Comparison of ENCODE assay signal across 1 cellular context in the genomic region with DNA sequence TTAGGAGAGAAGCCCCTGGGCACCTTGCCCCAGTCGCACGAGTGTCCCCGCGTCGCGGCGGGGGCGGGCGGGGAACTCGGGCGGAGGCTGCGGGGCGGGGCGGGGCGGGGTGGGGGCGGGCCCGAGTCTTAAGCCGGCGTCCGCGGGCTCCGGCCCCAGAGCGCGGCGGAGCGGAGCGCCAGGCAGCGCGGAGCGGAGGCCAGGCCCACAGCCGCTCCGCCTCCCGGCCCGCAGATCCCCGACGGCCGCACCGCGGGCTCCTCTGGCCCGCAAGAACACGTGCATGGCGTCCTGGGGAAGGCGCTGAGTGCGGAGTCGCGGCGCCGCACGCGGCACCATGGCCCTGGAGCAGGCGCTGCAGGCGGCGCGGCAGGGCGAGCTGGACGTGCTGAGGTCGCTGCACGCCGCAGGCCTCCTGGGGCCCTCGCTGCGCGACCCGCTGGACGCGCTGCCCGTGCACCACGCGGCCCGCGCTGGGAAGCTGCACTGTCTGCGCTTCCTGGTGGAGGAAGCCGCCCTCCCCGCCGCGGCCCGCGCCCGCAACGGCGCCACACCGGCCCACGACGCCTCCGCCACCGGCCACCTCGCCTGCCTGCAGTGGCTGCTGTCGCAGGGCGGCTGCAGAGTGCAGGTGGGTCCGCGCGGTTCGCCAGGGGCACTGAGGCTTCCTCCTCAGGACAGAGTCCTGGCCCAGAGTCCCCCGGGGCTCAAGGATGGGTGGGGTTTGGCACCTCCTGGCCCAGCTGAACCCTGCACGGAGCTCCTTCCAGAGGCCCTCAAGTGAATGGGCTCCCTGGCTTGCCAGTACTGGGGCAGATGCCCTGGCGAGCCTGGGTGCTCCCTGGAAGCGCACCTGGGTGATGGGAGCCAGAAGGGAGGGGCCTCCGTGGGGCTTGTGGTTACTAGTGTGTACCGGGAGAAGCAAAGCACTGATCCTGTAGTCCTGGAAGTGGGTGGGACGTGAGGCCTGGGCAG.
TF ChIP-seq lines count a peak whose summit lies in the region.

A gene with protein sequence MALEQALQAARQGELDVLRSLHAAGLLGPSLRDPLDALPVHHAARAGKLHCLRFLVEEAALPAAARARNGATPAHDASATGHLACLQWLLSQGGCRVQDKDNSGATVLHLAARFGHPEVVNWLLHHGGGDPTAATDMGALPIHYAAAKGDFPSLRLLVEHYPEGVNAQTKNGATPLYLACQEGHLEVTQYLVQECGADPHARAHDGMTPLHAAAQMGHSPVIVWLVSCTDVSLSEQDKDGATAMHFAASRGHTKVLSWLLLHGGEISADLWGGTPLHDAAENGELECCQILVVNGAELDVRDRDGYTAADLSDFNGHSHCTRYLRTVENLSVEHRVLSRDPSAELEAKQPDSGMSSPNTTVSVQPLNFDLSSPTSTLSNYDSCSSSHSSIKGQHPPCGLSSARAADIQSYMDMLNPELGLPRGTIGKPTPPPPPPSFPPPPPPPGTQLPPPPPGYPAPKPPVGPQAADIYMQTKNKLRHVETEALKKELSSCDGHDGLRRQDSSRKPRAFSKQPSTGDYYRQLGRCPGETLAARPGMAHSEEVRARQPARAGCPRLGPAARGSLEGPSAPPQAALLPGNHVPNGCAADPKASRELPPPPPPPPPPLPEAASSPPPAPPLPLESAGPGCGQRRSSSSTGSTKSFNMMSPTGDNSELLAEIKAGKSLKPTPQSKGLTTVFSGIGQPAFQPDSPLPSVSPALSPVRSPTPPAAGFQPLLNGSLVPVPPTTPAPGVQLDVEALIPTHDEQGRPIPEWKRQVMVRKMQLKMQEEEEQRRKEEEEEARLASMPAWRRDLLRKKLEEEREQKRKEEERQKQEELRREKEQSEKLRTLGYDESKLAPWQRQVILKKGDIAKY (plus strand): TSS at position 158 of the 975 bp plus-strand sequence. CDS start 180 bp downstream, at position 338.

TF ChIP-seq in HepG2, 621 proteins besides CTCF, POLR2A, EP300 and RAD21:
- 0 out of 2 replicates have a peak, but pooled peaks have one; percentile 36 for TF ChIP-seq ZNF564 (CRISPR knock-in tag; IDR thresholded peaks at IDR 0.05)
- TF ChIP-seq ZFP1 (CRISPR knock-in tag; IDR thresholded peaks at IDR 0.05) = no peak
- TF ChIP-seq, protein P1, sequence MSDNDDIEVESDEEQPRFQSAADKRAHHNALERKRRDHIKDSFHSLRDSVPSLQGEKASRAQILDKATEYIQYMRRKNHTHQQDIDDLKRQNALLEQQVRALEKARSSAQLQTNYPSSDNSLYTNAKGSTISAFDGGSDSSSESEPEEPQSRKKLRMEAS (IDR thresholded peaks at IDR 0.05) = no peak
- no peak for TF ChIP-seq PHF21A (CRISPR knock-in tag; IDR thresholded peaks at IDR 0.05)
- 0 out of 2 replicates have a peak, but pooled peaks have one; percentile 9 for TF ChIP-seq ZNF563 (CRISPR knock-in tag; IDR thresholded peaks at IDR 0.05)
- TF ChIP-seq MTA1 (CRISPR knock-in tag; IDR thresholded peaks at IDR 0.05; ENCODE audit: borderline replicate concordance) = 0 out of 2 replicates have a peak, but pooled peaks have one; percentile 27
- TF ChIP-seq, protein P2, sequence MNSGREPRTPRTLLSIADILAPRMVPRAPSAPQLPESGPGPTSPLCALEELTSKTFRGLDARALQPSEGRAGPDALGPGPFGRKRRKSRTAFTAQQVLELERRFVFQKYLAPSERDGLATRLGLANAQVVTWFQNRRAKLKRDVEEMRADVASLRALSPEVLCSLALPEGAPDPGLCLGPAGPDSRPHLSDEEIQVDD (CRISPR knock-in tag; IDR thresholded peaks at IDR 0.05; ENCODE audit: borderline replicate concordance) = 0 out of 2 replicates have a peak, but pooled peaks have one; percentile 31
- peak; percentile 75; the same call in 1 of the 2 replicates for TF ChIP-seq ZNF235 (CRISPR knock-in tag; IDR thresholded peaks at IDR 0.05; ENCODE audit: borderline replicate concordance)
- TF ChIP-seq HOXA3 (CRISPR knock-in tag; IDR thresholded peaks at IDR 0.05) = peak; percentile 24; the same call in 1 of the 2 replicates
- TF ChIP-seq, protein P3, sequence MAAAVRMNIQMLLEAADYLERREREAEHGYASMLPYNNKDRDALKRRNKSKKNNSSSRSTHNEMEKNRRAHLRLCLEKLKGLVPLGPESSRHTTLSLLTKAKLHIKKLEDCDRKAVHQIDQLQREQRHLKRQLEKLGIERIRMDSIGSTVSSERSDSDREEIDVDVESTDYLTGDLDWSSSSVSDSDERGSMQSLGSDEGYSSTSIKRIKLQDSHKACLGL (CRISPR knock-in tag; IDR thresholded peaks at IDR 0.05) = peak; percentile 20; the same call in 1 of the 2 replicates
- peak; percentile 29; the same call in 1 of the 2 replicates for TF ChIP-seq ZFY (CRISPR knock-in tag; IDR thresholded peaks at IDR 0.05)
- peak; percentile 99 for TF ChIP-seq ZNF777 (CRISPR knock-in tag; IDR thresholded peaks at IDR 0.05)
- peak; percentile 53; the same call in 1 of the 2 replicates for TF ChIP-seq ZFX (CRISPR knock-in tag; IDR thresholded peaks at IDR 0.05; ENCODE audit: low read depth)
TF ChIP-seq in HepG2: peak in this region for 10.
